In genomic region chr12:93060666-93061413, GRCh38 we compare ENCODE assay signal across 8 cellular contexts.
DNase-seq lines count a peak whose midpoint lies in the region; ATAC-seq and TF ChIP-seq lines count a peak whose summit lies in the region.

No MANE protein-coding gene starts in this region.

- peaks cover 17% of the 10 kb centered on the region for H3K4me1 Mint-ChIP-seq in activated naive CD8-positive, alpha-beta T cell treated with anti-CD3 and anti-CD28 coated beads for 36 hours
- peaks cover 11% of the 10 kb centered on the region for H3K4me1 Mint-ChIP-seq in nephron progenitor cell

- TF ChIP-seq CTCF in nephron progenitor cell (IDR thresholded peaks at IDR 0.05), result no peak

- H3K9me3 Mint-ChIP-seq in activated naive CD8-positive, alpha-beta T cell treated with anti-CD3 and anti-CD28 coated beads for 36 hours, result peaks cover 2% of the 10 kb centered on the region
- H3K9me3 Mint-ChIP-seq in nephron progenitor cell, result no peaks in the 10 kb centered on the region

- no peaks in the 10 kb centered on the region for H3K36me3 Mint-ChIP-seq in activated naive CD8-positive, alpha-beta T cell treated with anti-CD3 and anti-CD28 coated beads for 36 hours
- no peaks in the 10 kb centered on the region for H3K36me3 Mint-ChIP-seq in nephron progenitor cell (ENCODE audit: low read depth)

- peak overlapping the region; percentile 59 for H3K27ac Mint-ChIP-seq in activated naive CD8-positive, alpha-beta T cell treated with anti-CD3 and anti-CD28 coated beads for 36 hours
- no peak overlapping the region for H3K27ac Mint-ChIP-seq in nephron progenitor cell

- peaks cover 34% of the 10 kb centered on the region for H3K27me3 Mint-ChIP-seq in activated naive CD8-positive, alpha-beta T cell treated with anti-CD3 and anti-CD28 coated beads for 36 hours
- H3K27me3 Mint-ChIP-seq in nephron progenitor cell (ENCODE audit: low read depth, poor library complexity), result no peaks in the 10 kb centered on the region

- peak; percentile 7 for ATAC-seq in HG03095 (IDR thresholded peaks at IDR 0.05; ENCODE audit: unreplicated experiment)

- DNase-seq in NCI-H524 (lab: John Stamatoyannopoulos, UW) (peak; percentile 33 to 59), NCI-H524 treated with DMSO at 0.1 percent for 48 hours (lab: John Stamatoyannopoulos, UW) (no peak), lung microvascular endothelial cell (ENCODE audit: low read depth in 2 of 2) (peak; percentile 20 to 90), HuH-7.5 (ENCODE audit: low spot score) (no peak), nephron progenitor cell (no peak)
- peak; percentile 26 for DNase-seq in activated naive CD8-positive, alpha-beta T cell treated with anti-CD3 and anti-CD28 coated beads for 36 hours
- no peak for DNase-seq in effector CD4-positive, alpha-beta T cell

- peak overlapping the region; percentile 27 for H3K4me3 Mint-ChIP-seq in activated naive CD8-positive, alpha-beta T cell treated with anti-CD3 and anti-CD28 coated beads for 36 hours
- H3K4me3 Mint-ChIP-seq in nephron progenitor cell, result no peak overlapping the region

Comparison
In these comparisons a context has a peak if more than half of its experiments do, and no peak if none do; other contexts are left out.
1. DNase-seq: peak in NCI-H524 (2 of 2), activated naive CD8-positive, alpha-beta T cell treated with anti-CD3 and anti-CD28 coated beads for 36 hours (single experiment) and lung microvascular endothelial cell (2 of 2); none in NCI-H524 treated with DMSO at 0.1 percent for 48 hours (single experiment), effector CD4-positive, alpha-beta T cell (single experiment), HuH-7.5 (single experiment) and nephron progenitor cell (single experiment).